ENCODE assay signal across 9 cellular contexts in the genomic region with DNA sequence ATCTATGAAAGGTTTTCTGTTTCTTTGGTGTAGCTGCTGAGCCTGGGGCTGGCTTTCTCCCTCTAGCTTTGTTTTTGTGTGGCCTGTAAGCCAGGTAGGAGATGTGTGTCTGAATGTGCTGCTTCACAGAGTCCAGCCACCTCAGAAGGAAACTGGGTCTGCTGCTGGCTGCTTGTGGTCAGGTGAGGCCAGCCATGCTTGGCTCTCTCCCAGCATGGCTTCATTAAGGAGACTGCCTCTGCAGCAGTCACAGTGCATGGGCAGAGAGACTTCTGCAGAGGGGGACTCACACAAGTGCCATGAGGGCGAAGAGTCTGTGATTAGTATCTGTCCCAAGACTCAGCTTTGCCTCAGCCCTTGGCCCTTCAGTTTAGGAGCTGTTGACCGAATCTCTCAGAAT. TPM values are rescaled to one million over a fixed set of nuclear protein-coding genes. Genes with fewer than 3 reads are reported as not detected.
DNase-seq lines count a peak whose midpoint lies in the region; ATAC-seq and TF ChIP-seq lines count a peak whose summit lies in the region.
"Had no signal": no experiment of that assay in that cellular context is flagged by ENCODE, and none has a peak within 500 bp of the region (broad histone marks: within the 10 kb centered on the region; RNA-seq: fewer than 3 reads in every experiment).

No MANE protein-coding gene starts in this region.

- H3K36me3 Mint-ChIP-seq in activated CD8-positive, alpha-beta T cell treated with anti-CD3 and anti-CD28 coated beads for 36 hours (ENCODE audit: low read depth): peaks cover 48% of the 10 kb centered on the region
- peaks cover 34% of the 10 kb centered on the region for H3K36me3 Mint-ChIP-seq in activated CD8-positive, alpha-beta T cell treated with anti-CD3 and anti-CD28 coated beads, Interleukin-2, amount 10 ng/mL, durations not matched to agents 7 days and 5 days (ENCODE audit: low read depth)
- peaks cover 3% of the 10 kb centered on the region; the same call in 1 of the 2 replicates for H3K36me3 Mint-ChIP-seq in WTC11

- no peak overlapping the region for H3K4me3 ChIP-seq in Karpas-422 (ENCODE audit: low read length)
- H3K4me3 ChIP-seq: BLaER1 had no signal

- no peak for TF ChIP-seq CTCF in activated CD8-positive, alpha-beta T cell treated with anti-CD3 and anti-CD28 coated beads for 36 hours (IDR thresholded peaks at IDR 0.05)
- TF ChIP-seq CTCF in WTC11 (IDR thresholded peaks at IDR 0.05): no peak

- ATAC-seq in activated CD8-positive, alpha-beta T cell treated with anti-CD3 and anti-CD28 coated beads for 36 hours: peak; percentile 39
- ATAC-seq in activated CD8-positive, alpha-beta T cell treated with anti-CD3 and anti-CD28 coated beads, Interleukin-2, amount 10 ng/mL, durations not matched to agents 7 days and 5 days: no peak
- ATAC-seq in HG03045 (IDR thresholded peaks at IDR 0.05; ENCODE audit: unreplicated experiment) (peak; percentile 88), WTC11 (peak; percentile 31)
- no peak for ATAC-seq in activated CD4-positive, CD25-positive, alpha-beta regulatory T cell treated with anti-CD3 and anti-CD28 coated beads, Interleukin-2, amount 50 U/mL, for 24 hours

- no peak overlapping the region for H3K9ac ChIP-seq in Karpas-422 (ENCODE audit: low read length)
- H3K9ac ChIP-seq: BLaER1 had no signal

- H3K9me2 ChIP-seq in Karpas-422 (replicated peaks; ENCODE audit: insufficient read depth, low read length): no peaks in the 10 kb centered on the region

- H3K4me3 Mint-ChIP-seq in activated CD8-positive, alpha-beta T cell treated with anti-CD3 and anti-CD28 coated beads for 36 hours: no peak overlapping the region
- H3K4me3 Mint-ChIP-seq in activated CD8-positive, alpha-beta T cell treated with anti-CD3 and anti-CD28 coated beads, Interleukin-2, amount 10 ng/mL, durations not matched to agents 7 days and 5 days: no peak overlapping the region
- peak overlapping the region; percentile 63 for H3K4me3 Mint-ChIP-seq in WTC11

- CTCF ChIA-PET in activated CD8-positive, alpha-beta T cell treated with anti-CD3 and anti-CD28 coated beads for 36 hours (lab: Charles Lee): no interaction called here
- CTCF ChIA-PET in activated CD8-positive, alpha-beta T cell treated with anti-CD3 and anti-CD28 coated beads, Interleukin-2, amount 10 ng/mL, durations not matched to agents 7 days and 5 days (lab: Charles Lee): no interaction called here
- CTCF ChIA-PET in WTC11 (lab: Charles Lee): interaction anchor here (1.5 to 3.6 kb wide), 2 partner anchors 51 to 98 kb away, joined by 3 to 15 read pairs; partner anchors contain the start of gene MAN2A1

- H3K27ac ChIP-seq in Karpas-422 (ENCODE audit: low read length): no peak overlapping the region
- H3K27ac ChIP-seq: BLaER1 had no signal

- no peaks in the 10 kb centered on the region for H3K79me2 ChIP-seq in Karpas-422 (ENCODE audit: low read length)

- H3K9me3 ChIP-seq in Karpas-422 (ENCODE audit: low read length): no peaks in the 10 kb centered on the region
- H3K9me3 ChIP-seq: BLaER1 had no signal

- H3K9me3 Mint-ChIP-seq in activated CD8-positive, alpha-beta T cell treated with anti-CD3 and anti-CD28 coated beads for 36 hours: no peaks in the 10 kb centered on the region
- no peaks in the 10 kb centered on the region for H3K9me3 Mint-ChIP-seq in activated CD8-positive, alpha-beta T cell treated with anti-CD3 and anti-CD28 coated beads, Interleukin-2, amount 10 ng/mL, durations not matched to agents 7 days and 5 days (ENCODE audit: insufficient read depth)
- H3K9me3 Mint-ChIP-seq in WTC11: no peaks in the 10 kb centered on the region

- H3K4me1 ChIP-seq in Karpas-422 (ENCODE audit: low read length): no peaks in the 10 kb centered on the region

- no peaks in the 10 kb centered on the region for H3K36me3 ChIP-seq in Karpas-422 (ENCODE audit: insufficient read depth, low read length)

- H2AFZ ChIP-seq in Karpas-422 (ENCODE audit: low read length): no peak overlapping the region

- H3K27me3 ChIP-seq in Karpas-422 (ENCODE audit: low read length): no peaks in the 10 kb centered on the region
- H3K27me3 ChIP-seq: BLaER1 had no signal

- H3K27ac Mint-ChIP-seq in activated CD8-positive, alpha-beta T cell treated with anti-CD3 and anti-CD28 coated beads for 36 hours: peak overlapping the region; percentile 2
- no peak overlapping the region for H3K27ac Mint-ChIP-seq in activated CD8-positive, alpha-beta T cell treated with anti-CD3 and anti-CD28 coated beads, Interleukin-2, amount 10 ng/mL, durations not matched to agents 7 days and 5 days
- H3K27ac Mint-ChIP-seq in WTC11: peak overlapping the region; percentile 99

- H3K4me2 ChIP-seq in Karpas-422 (ENCODE audit: low read depth, low read length, poor library complexity, severe bottlenecking): no peak overlapping the region
- H3K4me2 ChIP-seq: BLaER1 had no signal

- H3K27me3 Mint-ChIP-seq in activated CD8-positive, alpha-beta T cell treated with anti-CD3 and anti-CD28 coated beads for 36 hours: no peaks in the 10 kb centered on the region
- H3K27me3 Mint-ChIP-seq in activated CD8-positive, alpha-beta T cell treated with anti-CD3 and anti-CD28 coated beads, Interleukin-2, amount 10 ng/mL, durations not matched to agents 7 days and 5 days (ENCODE audit: low read depth): no peaks in the 10 kb centered on the region
- H3K27me3 Mint-ChIP-seq in WTC11 (ENCODE audit: low read depth): no peaks in the 10 kb centered on the region

- POLR2A ChIA-PET in activated CD8-positive, alpha-beta T cell treated with anti-CD3 and anti-CD28 coated beads for 36 hours (lab: Charles Lee): interaction anchor here (0.6 kb wide), 1 partner anchor 119 kb away, joined by 3 read pairs; no protein-coding TSS in a partner anchor
- POLR2A ChIA-PET in activated CD8-positive, alpha-beta T cell treated with anti-CD3 and anti-CD28 coated beads, Interleukin-2, amount 10 ng/mL, durations not matched to agents 7 days and 5 days (lab: Charles Lee): no interaction called here
- POLR2A ChIA-PET in WTC11 (lab: Charles Lee): interaction anchor here (1.7 kb wide), 1 partner anchor 51 kb away, joined by 8 read pairs; the partner anchor contains the start of gene MAN2A1

- H3K4me1 Mint-ChIP-seq in activated CD8-positive, alpha-beta T cell treated with anti-CD3 and anti-CD28 coated beads for 36 hours (ENCODE audit: low read depth): peaks cover 51% of the 10 kb centered on the region
- peaks cover 20% of the 10 kb centered on the region for H3K4me1 Mint-ChIP-seq in activated CD8-positive, alpha-beta T cell treated with anti-CD3 and anti-CD28 coated beads, Interleukin-2, amount 10 ng/mL, durations not matched to agents 7 days and 5 days (ENCODE audit: low read depth)
- peaks cover 82% of the 10 kb centered on the region for H3K4me1 Mint-ChIP-seq in WTC11

- intact Hi-C loops in activated CD8-positive, alpha-beta T cell treated with anti-CD3 and anti-CD28 coated beads for 36 hours (cut with micrococcal nuclease): no loop called here

- DNase-seq in activated CD8-positive, alpha-beta T cell treated with anti-CD3 and anti-CD28 coated beads for 36 hours: peak; percentile 3
- DNase-seq in activated CD8-positive, alpha-beta T cell treated with anti-CD3 and anti-CD28 coated beads, Interleukin-2, amount 10 ng/mL, durations not matched to agents 7 days and 5 days: no peak
- DNase-seq in WTC11 (ENCODE audit: low spot score) (no peak), myocyte (ENCODE audit: low read depth) (peak; percentile 49), Karpas-422 (no peak)
- no peak for DNase-seq in stimulated activated CD8-positive, alpha-beta memory T cell treated with anti-CD3 and anti-CD28 coated beads, Interleukin-4, amount 100 ng/mL, for 48 hours

- H4K20me1 ChIP-seq in Karpas-422 (ENCODE audit: insufficient read depth, low read depth, low read length): no peaks in the 10 kb centered on the region

TF ChIP-seq in WTC11, 78 proteins besides CTCF, POLR2A, EP300 and RAD21 (continues in another document):
- TF ChIP-seq CDX4 (CRISPR knock-in tag; IDR thresholded peaks at IDR 0.05; ENCODE audit: borderline replicate concordance) (no peak), PRRX2 (CRISPR knock-in tag; IDR thresholded peaks at IDR 0.05) (no peak), ZNF281 (CRISPR knock-in tag; IDR thresholded peaks at IDR 0.05) (no peak), CREM (CRISPR knock-in tag; IDR thresholded peaks at IDR 0.05) (no peak), ZNF138 (CRISPR knock-in tag; conservative IDR thresholded peaks at IDR 0.05) (no peak), IRF2 (CRISPR knock-in tag; IDR thresholded peaks at IDR 0.05; ENCODE audit: borderline replicate concordance, low read depth) (no peak), FOXP1 (CRISPR knock-in tag; IDR thresholded peaks at IDR 0.05; ENCODE audit: borderline replicate concordance) (no peak)

RNA-seq across cellular contexts. Expression of gene MAN2A1, which starts 50.6 kb away (rescaled TPM):
- total RNA-seq in activated CD8-positive, alpha-beta T cell treated with anti-CD3 and anti-CD28 coated beads for 36 hours: 10 to 100 TPM; 29.9 to 30.6 TPM
- 10 to 100 TPM; 26.3 to 28.3 TPM for total RNA-seq in activated CD8-positive, alpha-beta T cell treated with anti-CD3 and anti-CD28 coated beads, Interleukin-2, amount 10 ng/mL, durations not matched to agents 7 days and 5 days
- total RNA-seq in WTC11 (2021) (82.2 to 86.6 TPM (median 83.5 TPM) in 3 replicates), myocyte (84.9 and 92.2 TPM in 2 replicates)
- 29.3 TPM for polyA plus RNA-seq in myocyte (2012)
- total RNA-seq in Karpas-422 (2014; rRNA removed; shearing (Covaris generic); ENCODE audit: low replicate concordance): 4.8 and 20.3 TPM in 2 replicates

Comparison
In these comparisons a context has a peak if more than half of its experiments do, and no peak if none do; other contexts are left out.
1. ATAC-seq: peak in activated CD8-positive, alpha-beta T cell treated with anti-CD3 and anti-CD28 coated beads for 36 hours (single experiment), HG03045 (single experiment) and WTC11 (single experiment); none in activated CD8-positive, alpha-beta T cell treated with anti-CD3 and anti-CD28 coated beads, Interleukin-2, amount 10 ng/mL, durations not matched to agents 7 days and 5 days (single experiment) and activated CD4-positive, CD25-positive, alpha-beta regulatory T cell treated with anti-CD3 and anti-CD28 coated beads, Interleukin-2, amount 50 U/mL, for 24 hours (0 of 2).
2. DNase-seq: peak in activated CD8-positive, alpha-beta T cell treated with anti-CD3 and anti-CD28 coated beads for 36 hours (single experiment) and myocyte (single experiment); none in activated CD8-positive, alpha-beta T cell treated with anti-CD3 and anti-CD28 coated beads, Interleukin-2, amount 10 ng/mL, durations not matched to agents 7 days and 5 days (single experiment), WTC11 (single experiment), stimulated activated CD8-positive, alpha-beta memory T cell treated with anti-CD3 and anti-CD28 coated beads, Interleukin-4, amount 100 ng/mL, for 48 hours (single experiment) and Karpas-422 (single experiment).